In the genomic region with DNA sequence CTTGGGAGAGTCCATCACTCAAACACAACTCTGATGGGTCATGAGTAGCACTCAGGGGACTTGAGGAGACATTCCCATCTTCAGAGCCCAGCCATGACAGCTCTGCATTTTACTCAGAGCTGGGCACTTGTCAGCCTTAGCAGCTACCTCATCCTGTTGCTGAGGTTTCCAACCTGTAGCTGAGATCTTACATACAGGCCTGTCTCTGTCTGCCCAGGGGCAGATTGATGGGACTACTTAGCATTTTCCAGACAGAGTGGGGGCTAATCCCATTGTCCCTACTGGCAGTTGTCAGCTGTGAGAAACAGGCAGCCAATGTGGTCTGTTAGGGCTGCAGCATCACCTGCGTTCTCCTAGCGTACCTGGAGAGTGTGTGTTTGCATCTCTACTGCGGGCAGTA, we compare ENCODE assay signal across 22 cellular contexts.
"Had no signal": no experiment of that assay in that cellular context is flagged by ENCODE, and none has a peak within 500 bp of the region (broad histone marks: within the 10 kb centered on the region; RNA-seq: fewer than 3 reads in every experiment).

No MANE protein-coding gene starts in this region.

- H3K27ac Mint-ChIP-seq: activated CD4-positive, alpha-beta T cell treated with anti-CD3 and anti-CD28 coated beads, Interleukin-2, amount 10 ng/mL, durations not matched to agents 7 days and 5 days; activated CD8-positive, alpha-beta T cell treated with anti-CD3 and anti-CD28 coated beads, Interleukin-2, amount 10 ng/mL, durations not matched to agents 7 days and 5 days; activated naive CD4-positive, alpha-beta T cell treated with anti-CD3 and anti-CD28 coated beads, Interleukin-2, amount 50 U/mL, for 72 hours; naive B cell; stimulated activated naive CD8-positive, alpha-beta T cell treated with anti-CD3 and anti-CD28 coated beads, Interleukin-15, Interleukin-2, amounts not matched to agents 100 ng/mL and 50 ng/mL, for 24 hours; T-helper 2 cell treated with Interferon-gamma antibody and Interleukin-4, amounts not matched to agents 5 μg/mL and 100 μg/mL, for 36 hours had no signal

- ATAC-seq: activated CD8-positive, alpha-beta T cell treated with anti-CD3 and anti-CD28 coated beads, Interleukin-2, amount 10 ng/mL, durations not matched to agents 7 days and 5 days; activated naive CD4-positive, alpha-beta T cell treated with anti-CD3 and anti-CD28 coated beads, Interleukin-2, amount 50 U/mL, for 72 hours; gastroesophageal sphincter; heart left ventricle; left colon; right lobe of liver; T-cell had no signal

- H3K36me3 ChIP-seq: brain microvascular endothelial cell, gastroesophageal sphincter, heart left ventricle, neutrophil, right lobe of liver, thyroid gland had no signal

- DNase-seq: activated CD4-positive, alpha-beta T cell treated with anti-CD3 and anti-CD28 coated beads, Interleukin-2, amount 10 ng/mL, durations not matched to agents 7 days and 5 days; activated CD4-positive, CD25-positive, alpha-beta regulatory T cell treated with anti-CD3 and anti-CD28 coated beads, Interleukin-2, amount 50 U/mL, for 72 hours; activated CD8-positive, alpha-beta T cell treated with anti-CD3 and anti-CD28 coated beads, Interleukin-2, amount 10 ng/mL, durations not matched to agents 7 days and 5 days; aorta; brain microvascular endothelial cell; caudate nucleus; dermis blood vessel endothelial cell; effector memory CD4-positive, alpha-beta T cell; heart left ventricle; left colon; naive B cell; right lobe of liver; stimulated activated CD4-positive, alpha-beta T cell treated with anti-CD3 and anti-CD28 coated beads, Interleukin-1b, Interleukin-23, amount 100 ng/mL, for 48 hours; substantia nigra; T-cell; thyroid gland had no signal

- H3K9me3 ChIP-seq: gastroesophageal sphincter, heart left ventricle, neutrophil, right lobe of liver, thyroid gland had no signal

- H3K27me3 ChIP-seq: thyroid gland had no signal

- H3K4me3 ChIP-seq: gastroesophageal sphincter, heart left ventricle, right lobe of liver, skin epidermis, thyroid gland had no signal

- H3K36me3 Mint-ChIP-seq: naive B cell, T-cell had no signal

- H3K4me3 Mint-ChIP-seq: activated CD4-positive, alpha-beta T cell treated with anti-CD3 and anti-CD28 coated beads, Interleukin-2, amount 10 ng/mL, durations not matched to agents 7 days and 5 days; activated CD8-positive, alpha-beta T cell treated with anti-CD3 and anti-CD28 coated beads, Interleukin-2, amount 10 ng/mL, durations not matched to agents 7 days and 5 days; T-helper 2 cell treated with Interferon-gamma antibody and Interleukin-4, amounts not matched to agents 5 μg/mL and 100 μg/mL, for 36 hours had no signal

- H3K9me3 Mint-ChIP-seq: activated CD4-positive, alpha-beta T cell treated with anti-CD3 and anti-CD28 coated beads, Interleukin-2, amount 10 ng/mL, durations not matched to agents 7 days and 5 days; activated naive CD4-positive, alpha-beta T cell treated with anti-CD3 and anti-CD28 coated beads, Interleukin-2, amount 50 U/mL, for 72 hours; naive B cell; stimulated activated naive CD8-positive, alpha-beta T cell treated with anti-CD3 and anti-CD28 coated beads, Interleukin-15, Interleukin-2, amounts not matched to agents 100 ng/mL and 50 ng/mL, for 24 hours; T-cell; T-helper 2 cell treated with Interferon-gamma antibody and Interleukin-4, amounts not matched to agents 5 μg/mL and 100 μg/mL, for 36 hours had no signal

- H3K27ac ChIP-seq: brain microvascular endothelial cell, gastroesophageal sphincter, heart left ventricle, neutrophil, right lobe of liver, skin epidermis had no signal
